Comparison of ENCODE assay signal across 8 cellular contexts in genomic region chr16:85027968-85028637, GRCh38. TPM values are rescaled to one million over a fixed set of nuclear protein-coding genes. Genes with fewer than 3 reads are reported as not detected.
DNase-seq lines count a peak whose midpoint lies in the region; ATAC-seq, FAIRE-seq and TF ChIP-seq lines count a peak whose summit lies in the region.

No MANE protein-coding gene starts in this region.

- H3K4me1 ChIP-seq in neutrophil (ENCODE audit: control insufficient read depth in 1 of 2, insufficient read depth in 1 of 2, low read depth in 1 of 2, low read length in 1 of 2), result peaks cover 70 to 77% of the 10 kb centered on the region in 2 experiments

- H3K4me3 ChIP-seq in WERI-Rb-1 (ENCODE audit: low read depth, low read length), result peak overlapping the region; percentile 47
- peak overlapping the region; percentile 94 to 99 for H3K4me3 ChIP-seq in neutrophil (ENCODE audit: low read depth in 1 of 2, low read length in 1 of 2)

- no peaks in the 10 kb centered on the region for H3K9me3 Mint-ChIP-seq in T-helper 2 cell treated with Interferon-gamma antibody and Interleukin-4, amounts not matched to agents 5 μg/mL and 100 μg/mL, for 36 hours

- peak overlapping the region; percentile 77 for H3K27ac ChIP-seq in WERI-Rb-1
- H3K27ac ChIP-seq in neutrophil, result peak overlapping the region; percentile 99

- H3K36me3 ChIP-seq in WERI-Rb-1 (no peaks in the 10 kb centered on the region), neutrophil (peaks cover 22% of the 10 kb centered on the region)

- no peak for TF ChIP-seq CTCF in WERI-Rb-1 (IDR thresholded peaks at IDR 0.05; ENCODE audit: low read depth, low read length)
- TF ChIP-seq CTCF in neutrophil (IDR thresholded peaks at IDR 0.05), result peak; percentile 36

- H3K4me3 Mint-ChIP-seq in T-helper 2 cell treated with Interferon-gamma antibody and Interleukin-4, amounts not matched to agents 5 μg/mL and 100 μg/mL, for 36 hours, result peak overlapping the region; percentile 92

- DNase-seq in T-helper 2 cell treated with Interferon-gamma antibody and Interleukin-4, amounts not matched to agents 5 μg/mL and 100 μg/mL, for 36 hours (ENCODE audit: low spot score), result no peak
- no peak for DNase-seq in T-helper 2 cell
- DNase-seq in WERI-Rb-1, result peak; percentile 18
- DNase-seq in epidermal melanocyte (ENCODE audit: insufficient read length, low spot score), result no peak
- no peak for DNase-seq in H54 (ENCODE audit: insufficient read length, low spot score)

- peak overlapping the region; percentile 92 for H3K27ac Mint-ChIP-seq in T-helper 2 cell treated with Interferon-gamma antibody and Interleukin-4, amounts not matched to agents 5 μg/mL and 100 μg/mL, for 36 hours

- H3K4me1 Mint-ChIP-seq in T-helper 2 cell treated with Interferon-gamma antibody and Interleukin-4, amounts not matched to agents 5 μg/mL and 100 μg/mL, for 36 hours (ENCODE audit: low read depth), result peaks cover 29% of the 10 kb centered on the region

- H3K9me3 ChIP-seq in WERI-Rb-1 (ENCODE audit: severe bottlenecking), result no peaks in the 10 kb centered on the region
- no peaks in the 10 kb centered on the region for H3K9me3 ChIP-seq in neutrophil

- H3K27me3 Mint-ChIP-seq in T-helper 2 cell treated with Interferon-gamma antibody and Interleukin-4, amounts not matched to agents 5 μg/mL and 100 μg/mL, for 36 hours (ENCODE audit: low read depth), result no peaks in the 10 kb centered on the region

- H3K36me3 Mint-ChIP-seq in T-helper 2 cell treated with Interferon-gamma antibody and Interleukin-4, amounts not matched to agents 5 μg/mL and 100 μg/mL, for 36 hours (ENCODE audit: low read depth), result peaks cover 2% of the 10 kb centered on the region

- no peak for TF ChIP-seq POLR2A in H54 (IDR thresholded peaks at IDR 0.05; ENCODE audit: low read depth, low read length)

- FAIRE-seq in H54 (lab: Jason Lieb, UNC), result no peak

- ATAC-seq in HG02973 (IDR thresholded peaks at IDR 0.05; ENCODE audit: unreplicated experiment), result peak; percentile 9
- ATAC-seq in esophagus mucosa, result peak; percentile 7

- H3K27me3 ChIP-seq in WERI-Rb-1 (ENCODE audit: insufficient read depth, low read depth, severe bottlenecking) (no peaks in the 10 kb centered on the region), neutrophil (no peaks in the 10 kb centered on the region)

RNA-seq across cellular contexts. Expression of gene KIAA0513, which starts 0.5 kb away (rescaled TPM):
- 8.1 TPM for total RNA-seq in esophagus mucosa

RNA-seq across cellular contexts. Expression of gene ZDHHC7, which starts 16.8 kb away (rescaled TPM):
- total RNA-seq in esophagus mucosa, result 17.1 TPM
